Comparison of ENCODE assay signal across 22 cellular contexts in the genomic region with DNA sequence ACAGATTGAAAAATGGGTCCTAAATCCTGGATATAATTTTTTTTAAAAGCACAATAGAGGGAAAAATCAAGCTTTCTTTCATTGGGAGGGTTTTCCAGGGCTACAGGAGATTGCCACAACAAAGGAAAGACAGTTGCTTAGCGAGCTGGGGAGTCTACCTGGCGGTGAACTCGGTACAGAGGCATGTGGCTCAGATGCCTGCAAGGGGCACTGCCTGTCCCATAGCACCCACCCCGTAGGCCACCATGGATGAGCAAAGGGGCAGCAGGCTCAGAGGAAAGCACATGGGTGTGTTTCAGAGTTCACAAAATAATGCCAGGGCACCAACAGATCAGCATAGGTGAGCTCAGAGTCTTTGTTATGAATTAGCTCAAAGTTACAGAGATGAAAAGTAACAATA.
DNase-seq lines count a peak whose midpoint lies in the region; ATAC-seq, FAIRE-seq and TF ChIP-seq lines count a peak whose summit lies in the region.
"Had no signal": no experiment of that assay in that cellular context is flagged by ENCODE, and none has a peak within 500 bp of the region (broad histone marks: within the 10 kb centered on the region; RNA-seq: fewer than 3 reads in every experiment).

No MANE protein-coding gene starts in this region.

- no peaks in the 10 kb centered on the region for H3K9me3 Mint-ChIP-seq in activated CD4-positive, alpha-beta T cell treated with anti-CD3 and anti-CD28 coated beads, Interleukin-2, amount 10 ng/mL, durations not matched to agents 24 days and 14 days
- peaks cover 15% of the 10 kb centered on the region for H3K9me3 Mint-ChIP-seq in WTC11

- H3K27me3 ChIP-seq in mesendoderm (ENCODE audit: insufficient read depth, low read length, poor library complexity), result no peaks in the 10 kb centered on the region
- H3K27me3 ChIP-seq: BLaER1 had no signal

- WGBS in mesendoderm (ENCODE audit: extremely low coverage, insufficient coverage, low lambda C conversion rate), result no CpG with 5 or more reads among the region's 4 CpGs

- ATAC-seq in WTC11 (peak; percentile 63), HG02678 (IDR thresholded peaks at IDR 0.05; ENCODE audit: unreplicated experiment) (no peak)
- ATAC-seq: K562 had no signal

- no peak for TF ChIP-seq CTCF in WTC11 (IDR thresholded peaks at IDR 0.05)

- no peak overlapping the region for H3K9ac ChIP-seq in mesendoderm (ENCODE audit: low read length)
- H3K9ac ChIP-seq: BLaER1 had no signal

- peaks cover 30% of the 10 kb centered on the region for H3K36me3 Mint-ChIP-seq in activated CD4-positive, alpha-beta T cell treated with anti-CD3 and anti-CD28 coated beads, Interleukin-2, amount 10 ng/mL, durations not matched to agents 24 days and 14 days (ENCODE audit: low read depth)
- H3K36me3 Mint-ChIP-seq in WTC11, result peaks cover 28% of the 10 kb centered on the region

- no peak overlapping the region for H3K27ac ChIP-seq in mesendoderm (ENCODE audit: low read depth, low read length)
- H3K27ac ChIP-seq: BLaER1, HL-60 had no signal

- no peak overlapping the region for H4K8ac ChIP-seq in mesendoderm (ENCODE audit: low read depth, low read length)

- no peak overlapping the region for H3K4ac ChIP-seq in mesendoderm (ENCODE audit: low read depth, low read length)

- no peak overlapping the region for H3K4me3 Mint-ChIP-seq in activated CD4-positive, alpha-beta T cell treated with anti-CD3 and anti-CD28 coated beads, Interleukin-2, amount 10 ng/mL, durations not matched to agents 24 days and 14 days
- H3K4me3 Mint-ChIP-seq in WTC11, result no peak overlapping the region
- H3K4me3 Mint-ChIP-seq: CD14-positive monocyte; CD4-positive, alpha-beta memory T cell had no signal

- no peak for FAIRE-seq in urothelium cell line (lab: Jason Lieb, UNC)
- FAIRE-seq: GM12891, GM18507, K562 had no signal

- H3K79me2 ChIP-seq in mesendoderm (ENCODE audit: control insufficient read depth, insufficient read depth, low read length), result no peaks in the 10 kb centered on the region

- no peaks in the 10 kb centered on the region for H3K4me1 ChIP-seq in mesendoderm (ENCODE audit: control insufficient read depth, low read depth, low read length)
- H3K4me1 ChIP-seq: BLaER1 had no signal

- no peaks in the 10 kb centered on the region for H3K36me3 ChIP-seq in mesendoderm (ENCODE audit: control insufficient read depth, insufficient read depth, low read length)
- H3K36me3 ChIP-seq: BLaER1, HAP-1 had no signal

- DNase-seq in activated CD4-positive, alpha-beta T cell treated with anti-CD3 and anti-CD28 coated beads, Interleukin-2, amount 10 ng/mL, durations not matched to agents 24 days and 14 days, result peak; percentile 49
- no peak for DNase-seq in activated CD4-positive, alpha-beta T cell treated with anti-CD3 and anti-CD28 coated beads for 1 hour
- DNase-seq in WTC11 (ENCODE audit: low spot score), result no peak
- DNase-seq in mesendoderm, result peak; percentile 44
- DNase-seq in HuH-7.5 (ENCODE audit: low spot score), result no peak
- DNase-seq in urothelium cell line (ENCODE audit: low spot score), result no peak
- DNase-seq: 8988T; CD4-positive, alpha-beta memory T cell; DMS 273 treated with DMSO at 0.1 percent for 48 hours; DMS53; DND-41; EL; GOT3; IMR-90 had no signal

- H3K27me3 Mint-ChIP-seq in activated CD4-positive, alpha-beta T cell treated with anti-CD3 and anti-CD28 coated beads, Interleukin-2, amount 10 ng/mL, durations not matched to agents 24 days and 14 days, result no peaks in the 10 kb centered on the region
- H3K27me3 Mint-ChIP-seq in WTC11 (ENCODE audit: low read depth), result no peaks in the 10 kb centered on the region
- H3K27me3 Mint-ChIP-seq: CD4-positive, alpha-beta memory T cell had no signal

- no peaks in the 10 kb centered on the region for H3K4me1 Mint-ChIP-seq in activated CD4-positive, alpha-beta T cell treated with anti-CD3 and anti-CD28 coated beads, Interleukin-2, amount 10 ng/mL, durations not matched to agents 24 days and 14 days
- H3K4me1 Mint-ChIP-seq in WTC11, result peaks cover 12% of the 10 kb centered on the region
- H3K4me1 Mint-ChIP-seq: CD14-positive monocyte had no signal

- no peak overlapping the region for H4K5ac ChIP-seq in mesendoderm (ENCODE audit: low read length)

- POLR2A ChIA-PET in WTC11 (lab: Charles Lee), result no interaction called here

- intact Hi-C loops in activated CD4-positive, alpha-beta T cell treated with anti-CD3 and anti-CD28 coated beads, Interleukin-2, amount 10 ng/mL, durations not matched to agents 24 days and 14 days (cut with micrococcal nuclease), result no loop called here

- no peak overlapping the region for H3K27ac Mint-ChIP-seq in activated CD4-positive, alpha-beta T cell treated with anti-CD3 and anti-CD28 coated beads, Interleukin-2, amount 10 ng/mL, durations not matched to agents 24 days and 14 days
- H3K27ac Mint-ChIP-seq in WTC11, result no peak overlapping the region
- H3K27ac Mint-ChIP-seq: CD14-positive monocyte had no signal

- no peak overlapping the region for H3K23ac ChIP-seq in mesendoderm (ENCODE audit: low read length)

- no peak overlapping the region for H3K4me2 ChIP-seq in mesendoderm (ENCODE audit: low read length)
- H3K4me2 ChIP-seq: BLaER1 had no signal

- H2BK15ac ChIP-seq in mesendoderm (replicated peaks; ENCODE audit: low read depth), result no peak overlapping the region

- H2AK5ac ChIP-seq in mesendoderm (ENCODE audit: low read length), result no peak overlapping the region

- H3K18ac ChIP-seq in mesendoderm (ENCODE audit: low read length), result no peak overlapping the region

- H2BK120ac ChIP-seq in mesendoderm (ENCODE audit: low read depth, low read length), result no peak overlapping the region

- H3K56ac ChIP-seq in mesendoderm (ENCODE audit: low read length), result no peak overlapping the region

- H3K4me3 ChIP-seq in mesendoderm (ENCODE audit: low read length), result no peak overlapping the region
- H3K4me3 ChIP-seq: BLaER1, HAP-1, K562 had no signal

- no peak overlapping the region for H2BK5ac ChIP-seq in mesendoderm (ENCODE audit: low read length)

- CTCF ChIA-PET in WTC11 (lab: Charles Lee), result interaction anchor here (1.0 kb wide), 1 partner anchor 10 kb away, joined by 3 read pairs; no protein-coding TSS in a partner anchor

- no peaks in the 10 kb centered on the region for H3K79me1 ChIP-seq in mesendoderm (ENCODE audit: low read length)

TF ChIP-seq in WTC11, 78 proteins besides CTCF, POLR2A, EP300 and RAD21 (continues in another document):
- TF ChIP-seq ZNF121 (CRISPR knock-in tag; IDR thresholded peaks at IDR 0.05) (no peak), ZNF219 (CRISPR knock-in tag; IDR thresholded peaks at IDR 0.05; ENCODE audit: borderline replicate concordance) (no peak), ARID4B (CRISPR knock-in tag; IDR thresholded peaks at IDR 0.05; ENCODE audit: borderline replicate concordance) (no peak), HMGA2 (CRISPR knock-in tag; IDR thresholded peaks at IDR 0.05) (no peak), ZNF263 (CRISPR knock-in tag; IDR thresholded peaks at IDR 0.05; ENCODE audit: low read depth) (no peak), MAX (CRISPR knock-in tag; IDR thresholded peaks at IDR 0.05) (no peak), ERG (CRISPR knock-in tag; IDR thresholded peaks at IDR 0.05) (no peak), JUN (CRISPR knock-in tag; IDR thresholded peaks at IDR 0.05) (no peak)
- TF ChIP-seq, protein P1, sequence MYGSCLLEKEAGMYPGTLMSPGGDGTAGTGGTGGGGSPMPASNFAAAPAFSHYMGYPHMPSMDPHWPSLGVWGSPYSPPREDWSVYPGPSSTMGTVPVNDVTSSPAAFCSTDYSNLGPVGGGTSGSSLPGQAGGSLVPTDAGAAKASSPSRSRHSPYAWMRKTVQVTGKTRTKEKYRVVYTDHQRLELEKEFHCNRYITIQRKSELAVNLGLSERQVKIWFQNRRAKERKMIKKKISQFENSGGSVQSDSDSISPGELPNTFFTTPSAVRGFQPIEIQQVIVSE (CRISPR knock-in tag; IDR thresholded peaks at IDR 0.05; ENCODE audit: borderline replicate concordance), result no peak

Comparison
In these comparisons a context has a peak if more than half of its experiments do, and no peak if none do; other contexts are left out.
1. DNase-seq: peak in activated CD4-positive, alpha-beta T cell treated with anti-CD3 and anti-CD28 coated beads, Interleukin-2, amount 10 ng/mL, durations not matched to agents 24 days and 14 days (single experiment) and mesendoderm (single experiment); none in activated CD4-positive, alpha-beta T cell treated with anti-CD3 and anti-CD28 coated beads for 1 hour (single experiment), WTC11 (single experiment), HuH-7.5 (single experiment) and urothelium cell line (single experiment).